16 cellular contexts compared by ENCODE assay signal in the genomic region with DNA sequence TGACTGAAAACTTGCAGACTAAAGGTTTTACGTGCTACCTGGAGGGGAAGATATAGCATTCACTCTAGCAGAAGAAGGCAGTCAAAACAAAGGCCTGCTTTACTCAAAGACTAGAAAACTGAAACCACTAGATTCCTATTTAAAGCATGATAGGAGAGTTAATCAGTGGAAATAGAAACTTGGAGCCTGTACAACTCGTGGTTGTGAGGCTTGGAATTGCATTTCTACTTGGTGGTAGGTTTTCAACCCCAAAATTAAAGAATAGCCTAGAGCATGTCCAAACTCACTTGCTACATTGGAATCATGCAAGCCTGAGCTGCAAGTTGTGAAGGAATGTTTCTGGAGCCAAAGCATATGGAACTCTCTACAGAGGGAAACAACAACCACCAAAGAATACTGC.
DNase-seq lines count a peak whose midpoint lies in the region; ATAC-seq and TF ChIP-seq lines count a peak whose summit lies in the region.
"Had no signal": no experiment of that assay in that cellular context is flagged by ENCODE, and none has a peak within 500 bp of the region (broad histone marks: within the 10 kb centered on the region; RNA-seq: fewer than 3 reads in every experiment).

No MANE protein-coding gene starts in this region.

- no peak overlapping the region for H3K4me3 ChIP-seq in PC-9
- H3K4me3 ChIP-seq: GM23338 had no signal

- H3K4me2 ChIP-seq in PC-9 = no peak overlapping the region
- H3K4me2 ChIP-seq: GM23338 had no signal

- no peaks in the 10 kb centered on the region for H3K4me1 ChIP-seq in PC-9 (replicated peaks; ENCODE audit: insufficient read depth)
- H3K4me1 ChIP-seq: Caco-2 had no signal

- BruUV-seq in PC-9 (replicated peaks; lab: Mats Ljungman, UMichigan) = no TSS peak

- H3K9me2 ChIP-seq in PC-9 (ENCODE audit: insufficient read depth) = no peaks in the 10 kb centered on the region

- no peaks in the 10 kb centered on the region for H3K79me2 ChIP-seq in PC-9 (ENCODE audit: low read depth)

- DNase-seq in PC-9 = no peak
- DNase-seq in astrocyte of the hippocampus (ENCODE audit: low read depth, low spot score) = peak; percentile 57
- peak; percentile 17 for DNase-seq in fibroblast of peridontal ligament (ENCODE audit: extremely low read depth)
- no peak for DNase-seq in HPDE6-E6E7 (ENCODE audit: extremely low spot score)
- no peak for DNase-seq in substantia nigra (lab: John Stamatoyannopoulos, UW)
- DNase-seq: AML-193; Caco-2; CD4-positive, alpha-beta T cell; GDM1; HCEC 1CT; HFFc6 had no signal

- no peaks in the 10 kb centered on the region for H3K9me3 ChIP-seq in PC-9 (ENCODE audit: insufficient read depth, low read depth)

- intact Hi-C loops in PC-9 (cut with micrococcal nuclease; ENCODE audit: unreplicated experiment) = no loop called here

- CTCF ChIA-PET in PC-9 (lab: Charles Lee) = no interaction called here

- H2AFZ ChIP-seq in PC-9 = peak overlapping the region; percentile 3; the same call in 1 of the 2 replicates

- TF ChIP-seq CTCF in PC-9 (conservative IDR thresholded peaks at IDR 0.05) = no peak

- H3K27me3 ChIP-seq in PC-9 (ENCODE audit: insufficient read depth, low read depth) = no peaks in the 10 kb centered on the region

- H3K27ac ChIP-seq in PC-9 (no peak overlapping the region), substantia nigra (ENCODE audit: low read depth, low read length, poor library complexity, severe bottlenecking) (no peak overlapping the region)
- H3K27ac ChIP-seq: C4-2B had no signal

- H3F3A ChIP-seq in PC-9 (ENCODE audit: insufficient read depth, low read depth) = no peaks in the 10 kb centered on the region

- ATAC-seq in GM18858 (IDR thresholded peaks at IDR 0.05; ENCODE audit: unreplicated experiment) (no peak), HG03097 (IDR thresholded peaks at IDR 0.05; ENCODE audit: low FRiP score, unreplicated experiment) (no peak)
- ATAC-seq: GM23338, HepG2 had no signal

- no peaks in the 10 kb centered on the region for H3K36me3 ChIP-seq in PC-9 (ENCODE audit: low read depth)

- POLR2A ChIA-PET in PC-9 (lab: Charles Lee; ENCODE audit: unreplicated experiment) = no interaction called here

- no peaks in the 10 kb centered on the region for H4K20me1 ChIP-seq in PC-9 (ENCODE audit: insufficient read depth)

Comparison
In these comparisons a context has a peak if more than half of its experiments do, and no peak if none do; other contexts are left out.
1. DNase-seq: peak in astrocyte of the hippocampus (single experiment) and fibroblast of peridontal ligament (single experiment); none in PC-9 (0 of 2), HPDE6-E6E7 (single experiment) and substantia nigra (0 of 49).